ENCODE assay signal across 22 cellular contexts in the genomic region with DNA sequence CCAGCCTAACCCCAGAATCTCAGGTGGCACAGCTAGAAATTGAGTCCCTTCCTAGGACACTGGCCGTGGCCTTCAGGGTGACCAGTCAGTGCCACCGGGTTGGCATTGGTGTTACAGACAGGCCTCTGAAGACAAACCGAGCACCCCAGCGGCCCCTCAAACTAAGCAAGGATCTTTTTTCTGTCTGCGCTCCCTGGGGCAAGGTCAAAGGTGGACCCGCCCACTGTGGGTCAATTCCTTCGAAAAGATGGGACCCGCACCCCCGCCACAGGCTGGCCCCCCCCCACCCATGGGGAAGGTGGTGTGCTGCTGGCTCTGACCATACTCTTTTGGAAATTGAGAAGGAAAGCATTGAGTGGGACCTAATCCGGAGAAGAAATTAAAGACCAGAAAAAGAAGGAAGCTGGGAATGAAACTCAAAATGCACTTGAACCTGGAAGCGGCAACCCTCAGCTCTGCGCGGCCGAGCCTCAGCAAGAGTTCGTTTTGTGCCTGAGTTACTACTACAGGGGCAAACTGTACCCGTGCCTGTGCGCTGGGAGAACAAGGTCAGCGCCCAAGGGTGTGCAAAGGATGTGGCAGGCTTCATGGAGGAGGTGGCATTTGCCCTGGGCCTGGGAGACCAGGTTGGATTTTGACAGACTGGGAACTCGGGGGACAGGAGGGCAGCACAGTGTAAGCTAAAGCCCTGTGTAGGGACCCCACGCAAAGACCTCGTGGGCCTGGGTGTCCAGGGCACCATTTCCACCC. TPM values are rescaled to one million over a fixed set of nuclear protein-coding genes. Genes with fewer than 3 reads are reported as not detected.
DNase-seq lines count a peak whose midpoint lies in the region; ATAC-seq and TF ChIP-seq lines count a peak whose summit lies in the region.
"Had no signal": no experiment of that assay in that cellular context is flagged by ENCODE, and none has a peak within 500 bp of the region (broad histone marks: within the 10 kb centered on the region; RNA-seq: fewer than 3 reads in every experiment).

No MANE protein-coding gene starts in this region.

- no peaks in the 10 kb centered on the region for H3K27me3 ChIP-seq in CD4-positive, alpha-beta memory T cell (ENCODE audit: insufficient read depth, low read length)
- peaks cover under 1% of the 10 kb centered on the region for H3K27me3 ChIP-seq in osteoblast (ENCODE audit: insufficient read depth, low read length)
- H3K27me3 ChIP-seq: heart left ventricle, stomach, uterus had no signal

- H3K27me3 Mint-ChIP-seq in activated T-cell treated with anti-CD3 and anti-CD28 coated beads, Interleukin-2, amount 50 U/mL, for 24 hours, result no peaks in the 10 kb centered on the region
- H3K27me3 Mint-ChIP-seq in CD4-positive, alpha-beta memory T cell, result no peaks in the 10 kb centered on the region
- no peaks in the 10 kb centered on the region for H3K27me3 Mint-ChIP-seq in activated T-helper 2 cell treated with anti-CD3 and anti-CD28 coated beads, Interferon-gamma antibody, Interleukin-2, Interleukin-4, amounts not matched to agents 10 μg/mL and 5 μg/mL and 100 μg/mL, durations not matched to agents 14 hours and 24 hours and 36 hours (ENCODE audit: low read depth)

- no peak for TF ChIP-seq CTCF in osteoblast (IDR thresholded peaks at IDR 0.05; ENCODE audit: extremely low read depth, low read depth, low read length)

- H4K20me1 ChIP-seq in osteoblast (ENCODE audit: insufficient read depth, low read length), result no peaks in the 10 kb centered on the region

- no peaks in the 10 kb centered on the region for H3K79me2 ChIP-seq in osteoblast (ENCODE audit: insufficient read depth, low read length)

- peaks cover 60% of the 10 kb centered on the region for H3K36me3 ChIP-seq in CD4-positive, alpha-beta memory T cell (ENCODE audit: insufficient read depth, low read length)
- peaks cover 9% of the 10 kb centered on the region for H3K36me3 ChIP-seq in osteoblast (ENCODE audit: insufficient read depth, low read length)
- H3K36me3 ChIP-seq: uterus had no signal

- no peak for DNase-seq in activated T-cell treated with anti-CD3 and anti-CD28 coated beads, Interleukin-2, amount 50 U/mL, for 24 hours
- DNase-seq in activated T-cell treated with anti-CD3 and anti-CD28 coated beads, Interleukin-2, amount 50 U/mL, for 48 hours, result no peak
- no peak for DNase-seq in CD4-positive, alpha-beta memory T cell
- DNase-seq in activated T-helper 2 cell treated with anti-CD3 and anti-CD28 coated beads, Interferon-gamma antibody, Interleukin-2, Interleukin-4, amounts not matched to agents 10 μg/mL and 5 μg/mL and 100 μg/mL, durations not matched to agents 14 hours and 24 hours and 36 hours (ENCODE audit: low spot score), result no peak
- peak; percentile 52 for DNase-seq in osteoblast (ENCODE audit: insufficient read length, low spot score, missing footprints)
- no peak for DNase-seq in DMS53 (lab: John Stamatoyannopoulos, UW)
- no peak for DNase-seq in NCI-H1417 treated with DMSO at 0.1 percent for 48 hours (lab: John Stamatoyannopoulos, UW)
- DNase-seq: ACHN; effector memory CD4-positive, alpha-beta T cell; EL; NCI-H146; NCI-H226; stomach; SW 1271 had no signal

- peak overlapping the region; percentile 73 for H3K27ac Mint-ChIP-seq in activated T-cell treated with anti-CD3 and anti-CD28 coated beads, Interleukin-2, amount 50 U/mL, for 24 hours
- H3K27ac Mint-ChIP-seq in CD4-positive, alpha-beta memory T cell, result peak overlapping the region in 4 of 7 donors; percentile 35 to 66 (median 55)
- peak overlapping the region; percentile 63 for H3K27ac Mint-ChIP-seq in activated T-helper 2 cell treated with anti-CD3 and anti-CD28 coated beads, Interferon-gamma antibody, Interleukin-2, Interleukin-4, amounts not matched to agents 10 μg/mL and 5 μg/mL and 100 μg/mL, durations not matched to agents 14 hours and 24 hours and 36 hours

- no peak overlapping the region for H3K4me2 ChIP-seq in osteoblast (ENCODE audit: insufficient read depth, low read length)

- no peak overlapping the region for H3K4me3 Mint-ChIP-seq in activated T-cell treated with anti-CD3 and anti-CD28 coated beads, Interleukin-2, amount 50 U/mL, for 24 hours
- no peak overlapping the region for H3K4me3 Mint-ChIP-seq in CD4-positive, alpha-beta memory T cell
- no peak overlapping the region for H3K4me3 Mint-ChIP-seq in activated T-helper 2 cell treated with anti-CD3 and anti-CD28 coated beads, Interferon-gamma antibody, Interleukin-2, Interleukin-4, amounts not matched to agents 10 μg/mL and 5 μg/mL and 100 μg/mL, durations not matched to agents 14 hours and 24 hours and 36 hours (ENCODE audit: low read depth)

- no peak for ATAC-seq in HG03378 (IDR thresholded peaks at IDR 0.05; ENCODE audit: unreplicated experiment)

- H3K9me3 ChIP-seq in CD4-positive, alpha-beta memory T cell (ENCODE audit: control insufficient read depth in 1 of 2, low read length in 2 of 2), result no peaks in the 10 kb centered on the region
- no peaks in the 10 kb centered on the region for H3K9me3 ChIP-seq in osteoblast (ENCODE audit: low read depth, low read length)
- H3K9me3 ChIP-seq: heart left ventricle, stomach, uterus had no signal

- H3K4me3 ChIP-seq in CD4-positive, alpha-beta memory T cell (ENCODE audit: low read length in 2 of 2), result no peak overlapping the region
- H3K4me3 ChIP-seq in osteoblast (ENCODE audit: insufficient read depth, low read length), result no peak overlapping the region
- H3K4me3 ChIP-seq: heart left ventricle, stomach, uterus had no signal

- H3K27ac ChIP-seq in CD4-positive, alpha-beta memory T cell (ENCODE audit: low read depth, low read length), result no peak overlapping the region
- H3K27ac ChIP-seq in osteoblast (ENCODE audit: low read depth, low read length), result no peak overlapping the region
- H3K27ac ChIP-seq: stomach, uterus, VCaP had no signal

- CTCF ChIA-PET in CD4-positive, alpha-beta memory T cell (lab: Charles Lee; ENCODE audit: partially characterized antibody), result interaction anchor here (1.1 to 7.4 kb wide), 5 partner anchors 22 to 69 kb away, joined by 3 to 107 read pairs (median 4); a partner anchor contains a TSS

- intact Hi-C loops in CD4-positive, alpha-beta memory T cell (cut with micrococcal nuclease), result no loop called here
- intact Hi-C loops in activated T-helper 2 cell treated with anti-CD3 and anti-CD28 coated beads, Interferon-gamma antibody, Interleukin-2, Interleukin-4, amounts not matched to agents 10 μg/mL and 5 μg/mL and 100 μg/mL, durations not matched to agents 14 hours and 24 hours and 36 hours (cut with micrococcal nuclease), result no loop called here

- no peak overlapping the region for H2AFZ ChIP-seq in osteoblast (ENCODE audit: low read length)

- peaks cover 76% of the 10 kb centered on the region for H3K36me3 Mint-ChIP-seq in activated T-cell treated with anti-CD3 and anti-CD28 coated beads, Interleukin-2, amount 50 U/mL, for 24 hours (ENCODE audit: low read depth)
- H3K36me3 Mint-ChIP-seq in CD4-positive, alpha-beta memory T cell, result peaks cover 29 to 64% of the 10 kb centered on the region in 2 donors
- peaks cover 53% of the 10 kb centered on the region for H3K36me3 Mint-ChIP-seq in activated T-helper 2 cell treated with anti-CD3 and anti-CD28 coated beads, Interferon-gamma antibody, Interleukin-2, Interleukin-4, amounts not matched to agents 10 μg/mL and 5 μg/mL and 100 μg/mL, durations not matched to agents 14 hours and 24 hours and 36 hours (ENCODE audit: low read depth)

- POLR2A ChIA-PET in CD4-positive, alpha-beta memory T cell (lab: Charles Lee; ENCODE audit: partially characterized antibody), result interaction anchor here (0.6 to 13.2 kb wide), 4 partner anchors 10 to 41 kb away, joined by 3 to 805 read pairs (median 4); a partner anchor contains a TSS

- H3K4me1 Mint-ChIP-seq in activated T-cell treated with anti-CD3 and anti-CD28 coated beads, Interleukin-2, amount 50 U/mL, for 24 hours (ENCODE audit: low read depth), result peaks cover 30% of the 10 kb centered on the region
- H3K4me1 Mint-ChIP-seq in CD4-positive, alpha-beta memory T cell, result peaks cover 13 to 31% (median 25%) of the 10 kb centered on the region in 4 donors
- peaks cover 17% of the 10 kb centered on the region for H3K4me1 Mint-ChIP-seq in activated T-helper 2 cell treated with anti-CD3 and anti-CD28 coated beads, Interferon-gamma antibody, Interleukin-2, Interleukin-4, amounts not matched to agents 10 μg/mL and 5 μg/mL and 100 μg/mL, durations not matched to agents 14 hours and 24 hours and 36 hours (ENCODE audit: low read depth)

- peaks cover 12% of the 10 kb centered on the region for H3K4me1 ChIP-seq in CD4-positive, alpha-beta memory T cell (ENCODE audit: insufficient read depth, low read length)
- no peaks in the 10 kb centered on the region for H3K4me1 ChIP-seq in osteoblast (ENCODE audit: insufficient read depth, low read length)
- H3K4me1 ChIP-seq: uterus had no signal

- H3K9me3 Mint-ChIP-seq in activated T-cell treated with anti-CD3 and anti-CD28 coated beads, Interleukin-2, amount 50 U/mL, for 24 hours, result no peaks in the 10 kb centered on the region
- H3K9me3 Mint-ChIP-seq in CD4-positive, alpha-beta memory T cell, result no peaks in the 10 kb centered on the region
- H3K9me3 Mint-ChIP-seq in activated T-helper 2 cell treated with anti-CD3 and anti-CD28 coated beads, Interferon-gamma antibody, Interleukin-2, Interleukin-4, amounts not matched to agents 10 μg/mL and 5 μg/mL and 100 μg/mL, durations not matched to agents 14 hours and 24 hours and 36 hours, result no peaks in the 10 kb centered on the region

RNA-seq across cellular contexts. Expression of a gene that starts 20.4 kb away (rescaled TPM):
- total RNA-seq in CD4-positive, alpha-beta memory T cell, result 100 to 1,000 TPM; 697 to 702 TPM
- polyA plus RNA-seq in CD4-positive, alpha-beta memory T cell, result 100 to 1,000 TPM; 258 to 300 TPM
- total RNA-seq in activated T-helper 2 cell treated with anti-CD3 and anti-CD28 coated beads, Interferon-gamma antibody, Interleukin-2, Interleukin-4, amounts not matched to agents 10 μg/mL and 5 μg/mL and 100 μg/mL, durations not matched to agents 14 hours and 24 hours and 36 hours, result 240 and 241 TPM in 2 replicates
- total RNA-seq in osteoblast, result under 0.01 TPM in 1 of 2 replicates, not detected in the other
- total RNA-seq: RPMI7951 had no signal

RNA-seq across cellular contexts. Expression of a gene that starts 22.4 kb away (rescaled TPM):
- total RNA-seq in CD4-positive, alpha-beta memory T cell, result 100 to 1,000 TPM; 424 to 430 TPM
- 100 to 1,000 TPM in 1 of 2 donors, 10 to 100 TPM in 1; 77.7 to 172 TPM for polyA plus RNA-seq in CD4-positive, alpha-beta memory T cell
- 196 and 208 TPM in 2 replicates for total RNA-seq in activated T-helper 2 cell treated with anti-CD3 and anti-CD28 coated beads, Interferon-gamma antibody, Interleukin-2, Interleukin-4, amounts not matched to agents 10 μg/mL and 5 μg/mL and 100 μg/mL, durations not matched to agents 14 hours and 24 hours and 36 hours
- total RNA-seq in osteoblast, result not detected in 2 replicates
- total RNA-seq: fibroblast of lung, RPMI7951 had no signal

RNA-seq across cellular contexts. Expression of a gene that starts 38.0 kb away (rescaled TPM):
- total RNA-seq in CD4-positive, alpha-beta memory T cell, result not detected
- polyA plus RNA-seq in CD4-positive, alpha-beta memory T cell, result not detected
- not detected in 2 replicates for total RNA-seq in activated T-helper 2 cell treated with anti-CD3 and anti-CD28 coated beads, Interferon-gamma antibody, Interleukin-2, Interleukin-4, amounts not matched to agents 10 μg/mL and 5 μg/mL and 100 μg/mL, durations not matched to agents 14 hours and 24 hours and 36 hours
- total RNA-seq in osteoblast, result not detected in 2 replicates
- total RNA-seq: fibroblast of lung, heart left ventricle, lung microvascular endothelial cell, RPMI7951, stomach had no signal
- polyA plus RNA-seq: fibroblast of lung, heart left ventricle, neural cell had no signal

Comparison
In these comparisons a context has a peak if more than half of its experiments do, and no peak if none do; other contexts are left out.
1. RNA of a gene that starts 20.4 kb away (total RNA-seq): 697 to 702 TPM in CD4-positive, alpha-beta memory T cell and 240 to 241 TPM in activated T-helper 2 cell treated with anti-CD3 and anti-CD28 coated beads, Interferon-gamma antibody, Interleukin-2, Interleukin-4, amounts not matched to agents 10 μg/mL and 5 μg/mL and 100 μg/mL, durations not matched to agents 14 hours and 24 hours and 36 hours; under 0.01 TPM in osteoblast; every median in the first group is over 100 times any median in the second.
2. RNA of a gene that starts 22.4 kb away (total RNA-seq): 424 to 430 TPM in CD4-positive, alpha-beta memory T cell and 196 to 208 TPM in activated T-helper 2 cell treated with anti-CD3 and anti-CD28 coated beads, Interferon-gamma antibody, Interleukin-2, Interleukin-4, amounts not matched to agents 10 μg/mL and 5 μg/mL and 100 μg/mL, durations not matched to agents 14 hours and 24 hours and 36 hours; not detected in osteoblast; every median in the first group is over 100 times any median in the second.
3. Peak in every context shown above with its lines, with median percentiles within 50 percentile points of each other: H3K27ac Mint-ChIP-seq.